8 cellular contexts compared by ENCODE assay signal in the genomic region with DNA sequence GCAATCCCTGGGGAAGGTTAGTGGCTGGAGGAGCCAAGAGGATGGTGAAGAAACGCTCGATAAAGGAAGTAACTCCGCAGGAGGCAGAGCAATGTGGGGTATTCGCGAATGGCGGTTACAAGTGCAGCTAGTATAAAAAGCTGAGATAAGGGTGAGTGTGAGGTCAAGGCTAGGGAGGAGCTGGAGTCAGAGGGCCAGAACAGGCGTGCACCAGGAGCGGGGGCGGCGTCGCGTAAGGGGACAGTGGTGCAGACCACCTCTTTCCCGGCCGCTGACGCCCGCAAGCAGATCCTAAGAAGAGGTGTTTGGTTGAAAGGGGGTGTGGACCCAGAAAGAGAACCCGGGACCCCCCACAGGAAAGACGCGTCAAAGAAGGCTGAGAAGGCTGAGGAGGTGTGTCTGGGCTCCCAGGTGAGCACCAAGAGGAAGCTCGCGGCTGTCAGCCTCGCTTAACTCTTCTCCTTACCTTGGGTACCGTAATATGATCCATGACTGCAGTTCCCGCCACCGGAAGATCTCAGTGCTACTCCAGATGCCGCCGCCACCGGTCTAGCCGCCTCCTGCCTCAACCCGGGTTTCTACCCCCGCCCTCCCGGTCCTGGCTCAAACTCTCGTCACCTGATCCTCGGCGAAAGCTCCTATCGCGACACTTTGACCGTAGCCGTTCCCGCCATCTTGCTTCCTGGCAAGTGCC.
DNase-seq lines count a peak whose midpoint lies in the region; ATAC-seq and TF ChIP-seq lines count a peak whose summit lies in the region.

A gene (minus strand): TSS at position 579 of the 694 bp plus-strand sequence. CDS start 89 bp downstream, at position 490.

- H3K9ac ChIP-seq in mucosa of rectum (ENCODE audit: low read depth in 1 of 2, low read length in 2 of 2) = peak within 1 kb of the TSS; percentile 76 to 78

- no peaks in the 10 kb centered on the region for H3K36me3 ChIP-seq in mucosa of rectum (ENCODE audit: control insufficient read depth in 2 of 2, insufficient read depth in 2 of 2, low read length in 2 of 2)

- H3K27me3 ChIP-seq in mucosa of rectum (ENCODE audit: control insufficient read depth in 2 of 2, insufficient read depth in 2 of 2, low read length in 2 of 2) = no peaks in the 10 kb centered on the region

- H3K4me1 ChIP-seq in mucosa of rectum (ENCODE audit: control insufficient read depth in 2 of 2, insufficient read depth in 2 of 2, low read length in 2 of 2) = no peaks in the 10 kb centered on the region

- H3K4me3 ChIP-seq in mucosa of rectum (ENCODE audit: low read length in 2 of 2) = peak within 1 kb of the TSS; percentile 89 to 95

- peak; percentile 29 for TF ChIP-seq POLR2A in GM18951 (IDR thresholded peaks at IDR 0.05; ENCODE audit: extremely low read depth, insufficient read depth, insufficient read length)

- peak within 1 kb of the TSS; percentile 32 to 63 for H3K27ac ChIP-seq in mucosa of rectum (ENCODE audit: low read depth in 2 of 2, low read length in 2 of 2)

- no peaks in the 10 kb centered on the region for H3K9me3 ChIP-seq in mucosa of rectum (ENCODE audit: control insufficient read depth in 2 of 2, low read length in 2 of 2)

- ATAC-seq in HG03103 (IDR thresholded peaks at IDR 0.05; ENCODE audit: low read depth, unreplicated experiment) = peak; percentile 96

- peak; percentile 84 to 90 for DNase-seq in NCI-H524 (lab: John Stamatoyannopoulos, UW)
- peak; percentile 44 to 56 (median 48) for DNase-seq in activated CD8-positive, alpha-beta memory T cell treated with anti-CD3 and anti-CD28 coated beads for 48 hours (ENCODE audit: low read depth in 2 of 3, low spot score in 2 of 3)
- DNase-seq in epidermal melanocyte (ENCODE audit: insufficient read length, low spot score) = peak; percentile 19
- DNase-seq in stimulated activated CD8-positive, alpha-beta memory T cell treated with anti-CD3 and anti-CD28 coated beads, Interleukin-4, amount 100 ng/mL, for 24 hours (ENCODE audit: low read depth) = peak; percentile 58
- DNase-seq in HuH-7 (ENCODE audit: low spot score) = no peak

- in situ Hi-C loops in GM18951 (cut with MboI; ENCODE audit: low sequenced_read_pairs, unreplicated experiment) = no loop called here
